Comparison of ENCODE assay signal across 8 cellular contexts in the genomic region with DNA sequence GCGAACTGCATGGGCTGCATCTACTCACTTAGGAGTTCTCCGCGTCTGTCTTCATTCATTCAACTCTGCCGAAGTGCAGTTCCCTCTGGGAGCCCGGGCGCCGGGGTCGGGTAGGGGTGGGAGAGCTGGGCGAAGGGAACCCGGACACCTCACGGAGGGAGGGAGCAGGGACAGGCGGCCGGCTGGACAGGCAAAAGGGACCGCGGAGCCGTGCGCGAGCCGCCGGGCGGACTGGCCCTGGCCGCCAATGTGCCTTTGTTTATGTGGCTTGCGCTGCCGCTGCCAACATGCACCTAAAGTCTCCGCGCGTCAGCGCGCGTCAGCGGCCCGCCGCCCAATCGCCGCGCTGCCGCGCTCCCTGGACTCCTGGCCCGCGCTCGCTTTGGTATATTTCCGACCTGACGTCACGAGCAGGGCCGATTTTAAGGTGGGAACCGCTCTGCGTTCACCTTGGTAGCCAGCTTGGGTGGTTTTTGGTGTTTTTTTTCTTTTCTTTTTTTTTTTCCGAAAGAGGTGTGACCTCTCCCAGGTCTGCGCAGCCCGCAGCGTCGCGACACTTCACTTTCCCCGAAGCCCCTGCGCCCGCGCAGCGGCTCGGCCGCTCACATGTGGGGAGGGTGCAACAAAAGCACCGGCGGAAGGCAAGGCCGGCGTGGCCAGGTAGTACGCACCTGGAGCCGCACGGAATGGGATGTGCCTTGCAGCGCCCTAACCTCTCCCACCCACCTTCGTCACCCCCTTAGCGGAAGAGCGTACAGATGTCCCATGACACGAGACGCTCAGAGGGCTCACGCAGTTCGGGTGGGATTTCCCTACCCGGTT. TPM values are rescaled to one million over a fixed set of nuclear protein-coding genes. Genes with fewer than 3 reads are reported as not detected.
DNase-seq lines count a peak whose midpoint lies in the region; ATAC-seq and TF ChIP-seq lines count a peak whose summit lies in the region.

A gene (minus strand): TSS at position 270 of the 822 bp plus-strand sequence. CDS start 2,535 bp downstream, outside the sequence.

- peak within 1 kb of the TSS; percentile 59; the same call in 1 of the 2 replicates for H3K27ac ChIP-seq in BLaER1
- peak within 1 kb of the TSS; percentile 89 to 100 (median 99) for H3K27ac ChIP-seq in dorsolateral prefrontal cortex
- peak within 1 kb of the TSS; percentile 99 for H3K27ac ChIP-seq in lower lobe of right lung

- H3K4me1 ChIP-seq in BLaER1 = peaks cover 16% of the 10 kb centered on the region
- H3K4me1 ChIP-seq in lower lobe of right lung = peaks cover 32% of the 10 kb centered on the region

- H3K9me3 ChIP-seq in BLaER1 (peaks cover 27% of the 10 kb centered on the region), lower lobe of right lung (no peaks in the 10 kb centered on the region)

- H3K4me2 ChIP-seq in BLaER1 = peak within 1 kb of the TSS; percentile 100

- peak; percentile 86 for DNase-seq in NCI-H82 (lab: John Stamatoyannopoulos, UW)
- peak; percentile 88 for DNase-seq in activated CD4-positive, alpha-beta memory T cell treated with anti-CD3 and anti-CD28 coated beads, Interleukin-2, amount 10 ng/mL, durations not matched to agents 7 days and 5 days
- peak; percentile 80 to 93 (median 90) for DNase-seq in dorsolateral prefrontal cortex
- peak; percentile 94 for DNase-seq in lower lobe of right lung
- peak; percentile 77 to 86 (median 80) for DNase-seq in stimulated activated CD4-positive, alpha-beta T cell treated with anti-CD3 and anti-CD28 coated beads, TNF-alpha, amount 100 ng/mL, for 24 hours (ENCODE audit: low read depth in 3 of 3)

- peaks cover 23% of the 10 kb centered on the region; the same call in 1 of the 2 replicates for H4K20me1 ChIP-seq in BLaER1

- TF ChIP-seq CTCF in dorsolateral prefrontal cortex (IDR thresholded peaks at IDR 0.05 in 54 of 56, conservative IDR thresholded peaks at IDR 0.05 in 2 of 56; ENCODE audit: low read depth in 1 of 56, partially characterized antibody in 56 of 56) (peak in 14 of 56 donors; percentile 4 to 38 (median 14)), lower lobe of right lung (IDR thresholded peaks at IDR 0.05) (no peak)

- H3K27me3 Mint-ChIP-seq in activated CD4-positive, alpha-beta memory T cell treated with anti-CD3 and anti-CD28 coated beads, Interleukin-2, amount 10 ng/mL, durations not matched to agents 7 days and 5 days = peaks cover 32% of the 10 kb centered on the region

- H3K36me3 Mint-ChIP-seq in activated CD4-positive, alpha-beta memory T cell treated with anti-CD3 and anti-CD28 coated beads, Interleukin-2, amount 10 ng/mL, durations not matched to agents 7 days and 5 days (ENCODE audit: low read depth) = peaks cover 4% of the 10 kb centered on the region

- no peaks in the 10 kb centered on the region for H3K9me3 Mint-ChIP-seq in activated CD4-positive, alpha-beta memory T cell treated with anti-CD3 and anti-CD28 coated beads, Interleukin-2, amount 10 ng/mL, durations not matched to agents 7 days and 5 days

- intact Hi-C loops in dorsolateral prefrontal cortex (cut with DNase I) (loop anchor here (5.0 to 10.0 kb wide), 4 partner anchors 600 to 958 kb away; no protein-coding TSS in a partner anchor), lower lobe of right lung (cut with DNase I) (no loop called here)

- peak within 1 kb of the TSS; percentile 84 for H3K27ac Mint-ChIP-seq in activated CD4-positive, alpha-beta memory T cell treated with anti-CD3 and anti-CD28 coated beads, Interleukin-2, amount 10 ng/mL, durations not matched to agents 7 days and 5 days

- H3K27me3 ChIP-seq in BLaER1 (peaks cover 59% of the 10 kb centered on the region), dorsolateral prefrontal cortex (peaks cover 0 to 7% (median 0%) of the 10 kb centered on the region in 45 donors), lower lobe of right lung (ENCODE audit: low read depth) (peaks cover 22% of the 10 kb centered on the region)

- H3K4me3 ChIP-seq in BLaER1 (peak within 1 kb of the TSS; percentile 84), dorsolateral prefrontal cortex (peak within 1 kb of the TSS; percentile 59 to 98 (median 88)), lower lobe of right lung (peak within 1 kb of the TSS; percentile 87)

- peaks cover 29% of the 10 kb centered on the region for H3K4me1 Mint-ChIP-seq in activated CD4-positive, alpha-beta memory T cell treated with anti-CD3 and anti-CD28 coated beads, Interleukin-2, amount 10 ng/mL, durations not matched to agents 7 days and 5 days

- POLR2A ChIA-PET in activated CD4-positive, alpha-beta memory T cell treated with anti-CD3 and anti-CD28 coated beads, Interleukin-2, amount 10 ng/mL, durations not matched to agents 7 days and 5 days (lab: Charles Lee) = interaction anchor here (1.1 to 10.0 kb wide), 5 partner anchors 10 to 68 kb away, joined by 3 to 103 read pairs (median 4); no protein-coding TSS in a partner anchor

- ATAC-seq in GM19351 (IDR thresholded peaks at IDR 0.05; ENCODE audit: unreplicated experiment) (peak; percentile 73), HG03460 (IDR thresholded peaks at IDR 0.05; ENCODE audit: unreplicated experiment) (peak; percentile 57), lower lobe of right lung (peak; percentile 85 to 89)

- peak within 1 kb of the TSS; percentile 90 for H3K4me3 Mint-ChIP-seq in activated CD4-positive, alpha-beta memory T cell treated with anti-CD3 and anti-CD28 coated beads, Interleukin-2, amount 10 ng/mL, durations not matched to agents 7 days and 5 days

- H3K36me3 ChIP-seq in BLaER1 (no peaks in the 10 kb centered on the region), lower lobe of right lung (no peaks in the 10 kb centered on the region)

- H3K9ac ChIP-seq in BLaER1 = peak within 1 kb of the TSS; percentile 72

- CTCF ChIA-PET in activated CD4-positive, alpha-beta memory T cell treated with anti-CD3 and anti-CD28 coated beads, Interleukin-2, amount 10 ng/mL, durations not matched to agents 7 days and 5 days (lab: Charles Lee) = interaction anchor here (1.0 to 3.5 kb wide), 3 partner anchors 67 to 257 kb away, joined by 5 to 35 read pairs (median 21); no protein-coding TSS in a partner anchor

RNA-seq across cellular contexts. Expression of the gene that starts here (rescaled TPM):
- 1 to 10 TPM; 3.4 to 3.8 TPM for total RNA-seq in activated CD4-positive, alpha-beta memory T cell treated with anti-CD3 and anti-CD28 coated beads, Interleukin-2, amount 10 ng/mL, durations not matched to agents 7 days and 5 days
- total RNA-seq in dorsolateral prefrontal cortex = 10 to 100 TPM in 72 of 120 experiments, 1 to 10 TPM in 48; 2.4 to 40.3 (median 11.4) TPM
- total RNA-seq in lower lobe of right lung = 4.0 TPM

Comparison
In these comparisons a context has a peak if more than half of its experiments do, and no peak if none do; other contexts are left out.
1. Peak in every context shown above with its lines: DNase-seq, ATAC-seq, H3K4me3 ChIP-seq and H3K27ac ChIP-seq.